ENCODE assay signal across 8 cellular contexts in genomic region chr3:11601446-11602241, GRCh38. TPM values are rescaled to one million over a fixed set of nuclear protein-coding genes. Genes with fewer than 3 reads are reported as not detected.
DNase-seq lines count a peak whose midpoint lies in the region; ATAC-seq and TF ChIP-seq lines count a peak whose summit lies in the region.

No MANE protein-coding gene starts in this region.

- peaks cover 6% of the 10 kb centered on the region for H3K4me1 Mint-ChIP-seq in activated T-helper 17 cell treated with anti-CD3 and anti-CD28 coated beads, Interleukin-2, amount 50 U/mL, for 72 hours

- H3K9me3 Mint-ChIP-seq in activated T-helper 17 cell treated with anti-CD3 and anti-CD28 coated beads, Interleukin-2, amount 50 U/mL, for 72 hours, result no peaks in the 10 kb centered on the region

- ATAC-seq in GM19328 (IDR thresholded peaks at IDR 0.05; ENCODE audit: unreplicated experiment) (peak; percentile 91), HG03196 (IDR thresholded peaks at IDR 0.05; ENCODE audit: unreplicated experiment) (peak; percentile 89)
- peak; percentile 28 for ATAC-seq in activated T-helper 17 cell treated with anti-CD3 and anti-CD28 coated beads, Interleukin-2, amount 50 U/mL, for 72 hours (replicated peaks)

- 70 to 71% methylated on average over 18 to 21 of the region's 21 CpGs for WGBS in thyroid gland, 2 donors

- no peak overlapping the region for H3K27ac Mint-ChIP-seq in activated T-helper 17 cell treated with anti-CD3 and anti-CD28 coated beads, Interleukin-2, amount 50 U/mL, for 72 hours

- DNase-seq in AG20443 (ENCODE audit: low spot score), result peak; percentile 45
- no peak for DNase-seq in thyroid gland
- no peak for DNase-seq in NCI-H2081 (lab: John Stamatoyannopoulos, UW)
- DNase-seq in SW480 (ENCODE audit: low spot score), result no peak

- H3K27me3 Mint-ChIP-seq in activated T-helper 17 cell treated with anti-CD3 and anti-CD28 coated beads, Interleukin-2, amount 50 U/mL, for 72 hours, result no peaks in the 10 kb centered on the region

- no peak overlapping the region for H3K4me3 Mint-ChIP-seq in activated T-helper 17 cell treated with anti-CD3 and anti-CD28 coated beads, Interleukin-2, amount 50 U/mL, for 72 hours

- no peak for TF ChIP-seq POLR2A in thyroid gland (IDR thresholded peaks at IDR 0.05)

- H3K36me3 ChIP-seq in thyroid gland, result peaks cover 6 to 10% of the 10 kb centered on the region in 2 donors

- H3K27ac ChIP-seq in layer of hippocampus (ENCODE audit: low read depth, low read length) (peak overlapping the region; percentile 76), thyroid gland (peak overlapping the region in 2 of 3 donors; percentile 51 to 53)

- no peaks in the 10 kb centered on the region for H3K9me3 ChIP-seq in thyroid gland

- H3K4me1 ChIP-seq in thyroid gland, result peaks cover 10 to 48% of the 10 kb centered on the region in 2 donors

- peaks cover 49% of the 10 kb centered on the region for H3K36me3 Mint-ChIP-seq in activated T-helper 17 cell treated with anti-CD3 and anti-CD28 coated beads, Interleukin-2, amount 50 U/mL, for 72 hours (ENCODE audit: low read depth)

- intact Hi-C loops in thyroid gland (cut with DNase I), result no loop called here

- no peak overlapping the region for H3K4me3 ChIP-seq in thyroid gland (replicated peaks in 1 of 3)

- H3K27me3 ChIP-seq in layer of hippocampus (ENCODE audit: control insufficient read depth, insufficient read depth, low read length) (no peaks in the 10 kb centered on the region), thyroid gland (no peaks in the 10 kb centered on the region)

- TF ChIP-seq CTCF in thyroid gland (IDR thresholded peaks at IDR 0.05), result no peak

RNA-seq across cellular contexts. Expression of gene VGLL4, which starts 42.1 kb away (rescaled TPM):
- 10 to 100 TPM; 34.3 to 42.4 TPM for total RNA-seq in activated T-helper 17 cell treated with anti-CD3 and anti-CD28 coated beads, Interleukin-2, amount 50 U/mL, for 72 hours
- total RNA-seq in thyroid gland, result 100 to 1,000 TPM in 3 of 4 donors, 10 to 100 TPM in 1; 96.0 to 142 (median 131) TPM

Comparison
In these comparisons a context has a peak if more than half of its experiments do, and no peak if none do; other contexts are left out.
1. ATAC-seq: peak in every context shown above with its lines; median percentile 91 in GM19328; 89 in HG03196; 28 in activated T-helper 17 cell treated with anti-CD3 and anti-CD28 coated beads, Interleukin-2, amount 50 U/mL, for 72 hours.